Comparison of ENCODE assay signal across 13 cellular contexts in genomic region chr4:38605794-38606586, GRCh38. TPM values are rescaled to one million over a fixed set of nuclear protein-coding genes. Genes with fewer than 3 reads are reported as not detected.
DNase-seq lines count a peak whose midpoint lies in the region; ATAC-seq and TF ChIP-seq lines count a peak whose summit lies in the region.
"Had no signal": no experiment of that assay in that cellular context is flagged by ENCODE, and none has a peak within 500 bp of the region (broad histone marks: within the 10 kb centered on the region; RNA-seq: fewer than 3 reads in every experiment).

No MANE protein-coding gene starts in this region.

- no peaks in the 10 kb centered on the region for H4K20me1 ChIP-seq in PC-3 (ENCODE audit: low read length)

- peaks cover 4 to 6% of the 10 kb centered on the region in 2 donors for H3K9me3 Mint-ChIP-seq in activated naive CD4-positive, alpha-beta T cell treated with anti-CD3 and anti-CD28 coated beads, Interleukin-2, amount 50 U/mL, for 72 hours

- H3K27ac ChIP-seq in neutrophil (peak overlapping the region; percentile 37), PC-3 (ENCODE audit: low read length) (no peak overlapping the region)

- no peaks in the 10 kb centered on the region for H3K36me3 Mint-ChIP-seq in activated naive CD4-positive, alpha-beta T cell treated with anti-CD3 and anti-CD28 coated beads, Interleukin-2, amount 50 U/mL, for 72 hours

- intact Hi-C loops in PC-3 (cut with micrococcal nuclease) = no loop called here

- CTCF ChIA-PET in PC-3 (lab: Charles Lee) = no interaction called here

- TF ChIP-seq CTCF in fibroblast of villous mesenchyme (IDR thresholded peaks at IDR 0.05; ENCODE audit: insufficient read depth, low read depth, low read length) = no peak
- TF ChIP-seq CTCF in neutrophil (IDR thresholded peaks at IDR 0.05) = no peak
- no peak for TF ChIP-seq CTCF in PC-3 (conservative IDR thresholded peaks at IDR 0.05; ENCODE audit: low read depth, low read length)

- no peaks in the 10 kb centered on the region for H3F3A ChIP-seq in PC-3 (ENCODE audit: low read length, unreplicated experiment)

- H3K4me1 ChIP-seq in neutrophil (ENCODE audit: control insufficient read depth in 1 of 2, insufficient read depth in 1 of 2, low read depth in 1 of 2, low read length in 1 of 2) (peaks cover 29 to 39% of the 10 kb centered on the region in 2 experiments), PC-3 (ENCODE audit: insufficient read depth, low read length) (peaks cover 11% of the 10 kb centered on the region)

- H3K4me3 ChIP-seq in fibroblast of villous mesenchyme (ENCODE audit: low read depth, low read length) (no peak overlapping the region), neutrophil (ENCODE audit: low read depth in 1 of 2, low read length in 1 of 2) (no peak overlapping the region), PC-3 (ENCODE audit: low read length) (no peak overlapping the region)

- POLR2A ChIA-PET in PC-3 (lab: Charles Lee; ENCODE audit: unreplicated experiment) = no interaction called here

- no peak for ATAC-seq in activated naive CD4-positive, alpha-beta T cell treated with anti-CD3 and anti-CD28 coated beads, Interleukin-2, amount 50 U/mL, for 72 hours
- no peak for ATAC-seq in PC-3

- H2AFZ ChIP-seq in PC-3 (ENCODE audit: low read length) = no peak overlapping the region

- no peaks in the 10 kb centered on the region for H3K9me3 ChIP-seq in neutrophil
- no peaks in the 10 kb centered on the region for H3K9me3 ChIP-seq in PC-3 (ENCODE audit: low read length)

- no peak overlapping the region for H3K4me2 ChIP-seq in PC-3 (ENCODE audit: low read length)

- DNase-seq in DMS153 (lab: John Stamatoyannopoulos, UW) (peak; percentile 59), NCI-H2107 treated with DMSO at 0.1 percent for 48 hours (lab: John Stamatoyannopoulos, UW; ENCODE audit: unreplicated experiment) (peak; percentile 91), fibroblast of villous mesenchyme (ENCODE audit: low read depth) (peak; percentile 37), mesenteric fat pad (ENCODE audit: low spot score) (no peak), PC-3 (no peak), activated gamma-delta T cell treated with Interleukin-2 at 50 U/mL for 16 hours (no peak)
- no peak for DNase-seq in activated naive CD4-positive, alpha-beta T cell treated with anti-CD3 and anti-CD28 coated beads, Interleukin-2, amount 50 U/mL, for 72 hours (ENCODE audit: low spot score in 2 of 2)
- DNase-seq: activated CD4-positive, CD25-positive, alpha-beta regulatory T cell; activated effector memory CD4-positive, alpha-beta T cell treated with anti-CD3 and anti-CD28 coated beads, Interleukin-2, amount 50 U/mL, for 16 hours; C1 segment of cervical spinal cord; dermis blood vessel endothelial cell; stimulated activated CD4-positive, alpha-beta T cell treated with anti-CD3 and anti-CD28 coated beads, Interleukin-12 subunit alpha, Interleukin-12 subunit beta, amount 100 ng/mL, for 4 hours had no signal

- no peaks in the 10 kb centered on the region for H3K9me2 ChIP-seq in PC-3 (replicated peaks; ENCODE audit: low read length)

- H3K27me3 ChIP-seq in neutrophil = no peaks in the 10 kb centered on the region
- no peaks in the 10 kb centered on the region for H3K27me3 ChIP-seq in PC-3 (ENCODE audit: low read length)

- no peaks in the 10 kb centered on the region for H3K79me2 ChIP-seq in PC-3 (ENCODE audit: low read length)

- no peak overlapping the region for H3K27ac Mint-ChIP-seq in activated naive CD4-positive, alpha-beta T cell treated with anti-CD3 and anti-CD28 coated beads, Interleukin-2, amount 50 U/mL, for 72 hours

- no peaks in the 10 kb centered on the region for H3K36me3 ChIP-seq in neutrophil
- H3K36me3 ChIP-seq in PC-3 (ENCODE audit: low read depth, low read length) = no peaks in the 10 kb centered on the region

- no TSS peak for BruUV-seq in PC-3 (replicated peaks; lab: Mats Ljungman, UMichigan)

- no peak overlapping the region for H3K9ac ChIP-seq in PC-3 (ENCODE audit: low read length)

RNA-seq across cellular contexts. Expression of gene KLF3, which starts 58.0 kb away (rescaled TPM):
- total RNA-seq in fibroblast of villous mesenchyme = 22.2 and 24.2 TPM in 2 replicates
- 10 to 100 TPM in 1 of 2 donors, 1 to 10 TPM in 1; 6.9 to 10.1 TPM for total RNA-seq in activated naive CD4-positive, alpha-beta T cell treated with anti-CD3 and anti-CD28 coated beads, Interleukin-2, amount 50 U/mL, for 72 hours
- total RNA-seq in mesenteric fat pad = 41.9 TPM
- 12.4 and 14.6 TPM in 2 replicates for total RNA-seq in PC-3 (2014; rRNA removed)

Comparison
In these comparisons a context has a peak if more than half of its experiments do, and no peak if none do; other contexts are left out.
1. DNase-seq: peak in DMS153 (single experiment), NCI-H2107 treated with DMSO at 0.1 percent for 48 hours (single experiment) and fibroblast of villous mesenchyme (single experiment); none in activated naive CD4-positive, alpha-beta T cell treated with anti-CD3 and anti-CD28 coated beads, Interleukin-2, amount 50 U/mL, for 72 hours (0 of 2), mesenteric fat pad (single experiment), PC-3 (single experiment) and activated gamma-delta T cell treated with Interleukin-2 at 50 U/mL for 16 hours (single experiment).